ENCODE assay signal across 1 cellular context in genomic region chr2:215540646-215541045, GRCh38.
A peak's percentile ranks its signal among the peaks of the same experiment; 100 is the strongest.
TF ChIP-seq lines count a peak whose summit lies in the region.

No MANE protein-coding gene starts in this region.

TF ChIP-seq in SK-N-SH, 30 proteins besides CTCF, POLR2A, EP300 and RAD21 (continued from another document):
- TF ChIP-seq TEAD4 (IDR thresholded peaks at IDR 0.05; ENCODE audit: borderline replicate concordance, insufficient read depth) (peak; percentile 44; the same call in 1 of the 2 replicates), GATA2 (CRISPR knock-in tag; IDR thresholded peaks at IDR 0.05) (no peak), POLR2AphosphoS5 (IDR thresholded peaks at IDR 0.05; ENCODE audit: low read depth, low read length) (no peak; the same call in 1 of the 2 replicates), NRF1 (IDR thresholded peaks at IDR 0.05; ENCODE audit: low read depth, low read length) (no peak), SIN3A (IDR thresholded peaks at IDR 0.05; ENCODE audit: borderline replicate concordance, low read depth, low read length) (no peak), RXRA (IDR thresholded peaks at IDR 0.05; ENCODE audit: borderline replicate concordance, low read depth) (peak; percentile 38; the same call in 1 of the 2 replicates), ZBTB33 (IDR thresholded peaks at IDR 0.05; ENCODE audit: borderline replicate concordance, low read depth) (no peak), NFIC (IDR thresholded peaks at IDR 0.05; ENCODE audit: borderline replicate concordance) (peak; percentile 91), TAF1 (IDR thresholded peaks at IDR 0.05; ENCODE audit: borderline replicate concordance, low read depth, low read length) (no peak), GABPA (IDR thresholded peaks at IDR 0.05; ENCODE audit: low read depth) (no peak), SMC3 (IDR thresholded peaks at IDR 0.05; ENCODE audit: low read depth, low read length) (no peak), EZH2phosphoT487 (IDR thresholded peaks at IDR 0.05; ENCODE audit: borderline replicate concordance, low read depth) (no peak), CHD2 (IDR thresholded peaks at IDR 0.05; ENCODE audit: low read length, partially characterized antibody) (no peak), RFX5 (IDR thresholded peaks at IDR 0.05; ENCODE audit: low read length) (no peak), FOSL2 (IDR thresholded peaks at IDR 0.05; ENCODE audit: borderline replicate concordance, low read depth) (peak; percentile 82; the same call in 1 of the 2 replicates), JUND (IDR thresholded peaks at IDR 0.05) (peak; percentile 84)
- TF ChIP-seq, protein P1, sequence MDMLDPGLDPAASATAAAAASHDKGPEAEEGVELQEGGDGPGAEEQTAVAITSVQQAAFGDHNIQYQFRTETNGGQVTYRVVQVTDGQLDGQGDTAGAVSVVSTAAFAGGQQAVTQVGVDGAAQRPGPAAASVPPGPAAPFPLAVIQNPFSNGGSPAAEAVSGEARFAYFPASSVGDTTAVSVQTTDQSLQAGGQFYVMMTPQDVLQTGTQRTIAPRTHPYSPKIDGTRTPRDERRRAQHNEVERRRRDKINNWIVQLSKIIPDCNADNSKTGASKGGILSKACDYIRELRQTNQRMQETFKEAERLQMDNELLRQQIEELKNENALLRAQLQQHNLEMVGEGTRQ (IDR thresholded peaks at IDR 0.05; ENCODE audit: borderline replicate concordance, low read depth, low read length): no peak
TF ChIP-seq in SK-N-SH: peak in this region for 9.
